ENCODE assay signal across 8 cellular contexts in genomic region chr5:180352976-180353225, GRCh38. TPM values are rescaled to one million over a fixed set of nuclear protein-coding genes. Genes with fewer than 3 reads are reported as not detected.
DNase-seq lines count a peak whose midpoint lies in the region; ATAC-seq and TF ChIP-seq lines count a peak whose summit lies in the region.

No MANE protein-coding gene starts in this region.

- H3K27me3 ChIP-seq in BE2C (peaks cover 27% of the 10 kb centered on the region), ascending aorta (no peaks in the 10 kb centered on the region)

- peaks cover 50% of the 10 kb centered on the region for H3K27me3 Mint-ChIP-seq in mesothelial cell of epicardium (ENCODE audit: low read depth)

- peak overlapping the region; percentile 51 for H3K27ac ChIP-seq in ascending aorta

- POLR2A ChIA-PET in HEK293T (lab: Yijun Ruan, JAX): no interaction called here

- no peaks in the 10 kb centered on the region for H3K36me3 Mint-ChIP-seq in mesothelial cell of epicardium

- H3K4me1 Mint-ChIP-seq in mesothelial cell of epicardium: peaks cover 17% of the 10 kb centered on the region

- intact Hi-C loops in ascending aorta (cut with DNase I): loop anchor here (1.0 to 10.0 kb wide), 5 partner anchors 60 to 892 kb away; partner anchors contain the start of genes CNOT6, MGAT1, RACK1 and TRIM7

- TF ChIP-seq CTCF in BE2C (IDR thresholded peaks at IDR 0.05; ENCODE audit: low read depth, low read length) (no peak), ascending aorta (IDR thresholded peaks at IDR 0.05) (no peak), mesothelial cell of epicardium (IDR thresholded peaks at IDR 0.05; ENCODE audit: unreplicated experiment) (no peak)

- DNase-seq in BE2C (no peak), HEK293T (ENCODE audit: extremely low spot score) (peak; percentile 67), ascending aorta (ENCODE audit: low spot score in 2 of 2) (no peak), mesothelial cell of epicardium (ENCODE audit: low spot score in 2 of 2, unreplicated experiment in 2 of 2) (no peak), kidney tubule cell (ENCODE audit: low spot score) (no peak), DMS 273 treated with DMSO at 0.1 percent for 48 hours (lab: John Stamatoyannopoulos, UW) (no peak)
- DNase-seq in effector CD8-positive, alpha-beta T cell (lab: John Stamatoyannopoulos, UW): no peak

- H3K4me3 ChIP-seq in BE2C (ENCODE audit: low read depth, low read length) (peak overlapping the region; percentile 66), ascending aorta (peak overlapping the region; percentile 83 to 88)

- H3K9me3 ChIP-seq in BE2C (no peaks in the 10 kb centered on the region), ascending aorta (no peaks in the 10 kb centered on the region)

- no peaks in the 10 kb centered on the region for H3K9me3 Mint-ChIP-seq in mesothelial cell of epicardium

- no peak overlapping the region for H3K27ac Mint-ChIP-seq in mesothelial cell of epicardium

- H3K4me1 ChIP-seq in BE2C (no peaks in the 10 kb centered on the region; the same call in 1 of the 2 replicates), ascending aorta (peaks cover 0 to 3% of the 10 kb centered on the region in 2 donors)

- CTCF ChIA-PET in HEK293T (lab: Yijun Ruan, JAX): no interaction called here

- H3K36me3 ChIP-seq in BE2C (no peaks in the 10 kb centered on the region), ascending aorta (no peaks in the 10 kb centered on the region)

- no peak for ATAC-seq in GM21825 (IDR thresholded peaks at IDR 0.05; ENCODE audit: unreplicated experiment)

- peak overlapping the region; percentile 56 for H3K4me3 Mint-ChIP-seq in mesothelial cell of epicardium

TF ChIP-seq in HEK293T, 16 proteins besides CTCF, POLR2A, EP300 and RAD21:
- TF ChIP-seq SP1 (IDR thresholded peaks at IDR 0.05) (no peak), ELF4 (IDR thresholded peaks at IDR 0.05) (no peak), SUZ12 (IDR thresholded peaks at IDR 0.05) (no peak), FOXM1 (IDR thresholded peaks at IDR 0.05; ENCODE audit: borderline replicate concordance) (no peak), L3MBTL2 (conservative IDR thresholded peaks at IDR 0.05) (no peak), ZNF384 (IDR thresholded peaks at IDR 0.05) (no peak), FOXA1 (IDR thresholded peaks at IDR 0.05) (no peak), HDGF (IDR thresholded peaks at IDR 0.05; ENCODE audit: borderline replicate concordance) (no peak), NFRKB (IDR thresholded peaks at IDR 0.05) (no peak), FOXK2 (IDR thresholded peaks at IDR 0.05) (no peak), ARNT (IDR thresholded peaks at IDR 0.05) (no peak), CTBP1 (IDR thresholded peaks at IDR 0.05; ENCODE audit: borderline replicate concordance) (no peak), TARDBP (IDR thresholded peaks at IDR 0.05) (no peak), BHLHE40 (IDR thresholded peaks at IDR 0.05; ENCODE audit: borderline replicate concordance) (no peak), LEF1 (IDR thresholded peaks at IDR 0.05; ENCODE audit: borderline replicate concordance) (no peak)
- TF ChIP-seq, protein P1, sequence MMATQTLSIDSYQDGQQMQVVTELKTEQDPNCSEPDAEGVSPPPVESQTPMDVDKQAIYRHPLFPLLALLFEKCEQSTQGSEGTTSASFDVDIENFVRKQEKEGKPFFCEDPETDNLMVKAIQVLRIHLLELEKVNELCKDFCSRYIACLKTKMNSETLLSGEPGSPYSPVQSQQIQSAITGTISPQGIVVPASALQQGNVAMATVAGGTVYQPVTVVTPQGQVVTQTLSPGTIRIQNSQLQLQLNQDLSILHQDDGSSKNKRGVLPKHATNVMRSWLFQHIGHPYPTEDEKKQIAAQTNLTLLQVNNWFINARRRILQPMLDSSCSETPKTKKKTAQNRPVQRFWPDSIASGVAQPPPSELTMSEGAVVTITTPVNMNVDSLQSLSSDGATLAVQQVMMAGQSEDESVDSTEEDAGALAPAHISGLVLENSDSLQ (IDR thresholded peaks at IDR 0.05): no peak

RNA-seq across cellular contexts. Expression of gene GFPT2, which starts 0.2 kb away (rescaled TPM):
- 0.25 TPM for polyA plus RNA-seq in BE2C (2012; ENCODE audit: insufficient read depth, insufficient read length, low read depth)
- total RNA-seq in ascending aorta (25.2 TPM), mesothelial cell of epicardium (14.9 to 16.3 TPM (median 15.7 TPM) in 3 replicates)
